ENCODE assay signal across 1 cellular context in the genomic region with DNA sequence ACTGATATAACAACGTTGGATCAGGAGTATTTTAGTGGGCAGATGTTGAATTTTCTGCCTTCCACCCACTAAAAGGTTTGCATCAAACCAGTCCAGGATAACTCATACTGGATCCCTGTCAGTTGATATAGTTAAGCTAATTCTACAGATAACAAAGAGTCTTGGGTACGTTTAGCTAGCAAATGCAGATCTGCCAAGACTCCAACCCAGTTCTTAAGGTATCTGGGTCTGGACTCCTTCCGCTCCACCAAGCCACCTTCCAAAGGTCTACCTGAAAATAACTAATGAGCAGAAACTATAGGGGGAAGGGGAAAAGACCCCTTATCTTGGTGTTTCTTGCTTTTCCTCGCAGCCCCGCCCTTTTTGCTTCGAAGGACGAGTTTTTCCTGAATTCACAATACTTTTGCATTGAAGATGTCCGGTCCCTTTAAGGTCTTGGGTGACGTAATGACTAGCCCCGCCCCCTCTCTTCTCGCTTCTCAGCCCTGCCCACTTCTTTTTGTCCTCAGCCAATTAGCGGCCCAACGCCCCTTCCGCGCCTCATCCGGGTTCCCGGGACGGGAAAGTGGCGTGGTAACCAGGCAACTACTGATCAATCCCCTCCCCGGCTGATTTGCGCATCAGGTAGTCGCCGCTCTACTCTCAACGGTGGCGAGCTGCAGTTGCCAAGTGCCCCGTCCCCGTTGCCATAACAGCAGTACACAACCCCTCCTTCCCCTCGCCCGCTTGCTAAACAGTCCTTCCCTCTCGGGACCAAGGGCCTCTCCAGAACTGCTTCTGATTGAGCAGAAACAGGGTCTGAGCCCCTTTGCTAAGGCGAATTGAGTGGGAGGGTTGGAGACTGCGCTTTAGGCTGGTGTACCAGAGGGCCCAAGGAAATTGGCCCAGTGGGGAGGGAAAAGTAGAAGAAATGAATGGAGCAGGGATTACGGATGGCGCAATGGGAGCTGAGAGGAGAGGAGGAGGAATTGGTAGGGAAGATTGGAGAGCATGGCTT.
TF ChIP-seq lines count a peak whose summit lies in the region.

LRRC23 (plus strand) TSS at position 543 of the 997 bp plus-strand sequence. CDS start 812 bp downstream, outside the sequence.

TF ChIP-seq in HepG2, 621 proteins besides CTCF, POLR2A, EP300 and RAD21 (continued from another document):
- TF ChIP-seq RFX1 (IDR thresholded peaks at IDR 0.05) (peak; percentile 96), PPARG (CRISPR knock-in tag; conservative IDR thresholded peaks at IDR 0.05) (no peak), ZNF839 (CRISPR knock-in tag; IDR thresholded peaks at IDR 0.05; ENCODE audit: borderline replicate concordance) (no peak), ZNF121 (CRISPR knock-in tag; IDR thresholded peaks at IDR 0.05) (no peak), MAZ (IDR thresholded peaks at IDR 0.05; ENCODE audit: borderline replicate concordance, low read depth, low read length) (0 out of 2 replicates have a peak, but pooled peaks have one; percentile 14), MAZ (CRISPR knock-in tag; IDR thresholded peaks at IDR 0.05; ENCODE audit: low read depth) (no peak), ZFP91 (CRISPR knock-in tag; IDR thresholded peaks at IDR 0.05; ENCODE audit: borderline replicate concordance) (peak; percentile 100), ZNF607 (CRISPR knock-in tag; IDR thresholded peaks at IDR 0.05; ENCODE audit: borderline replicate concordance) (peak; percentile 58; the same call in 1 of the 2 replicates), USF2 (IDR thresholded peaks at IDR 0.05; ENCODE audit: low read depth, low read length) (no peak), USF2 (CRISPR knock-in tag; IDR thresholded peaks at IDR 0.05; ENCODE audit: borderline replicate concordance) (peak; percentile 15; the same call in 1 of the 2 replicates), ZNF678 (CRISPR knock-in tag; IDR thresholded peaks at IDR 0.05) (no peak), ZBTB46 (CRISPR knock-in tag; IDR thresholded peaks at IDR 0.05; ENCODE audit: borderline replicate concordance) (no peak), RFXANK (CRISPR knock-in tag; IDR thresholded peaks at IDR 0.05) (no peak), GABPB1 (CRISPR knock-in tag; IDR thresholded peaks at IDR 0.05) (peak; percentile 42; the same call in 1 of the 2 replicates), ZZZ3 (CRISPR knock-in tag; IDR thresholded peaks at IDR 0.05; ENCODE audit: borderline replicate concordance) (no peak), AHR (CRISPR knock-in tag; IDR thresholded peaks at IDR 0.05) (no peak), KDM1A (CRISPR knock-in tag; IDR thresholded peaks at IDR 0.05) (no peak), RARA (CRISPR knock-in tag; IDR thresholded peaks at IDR 0.05) (no peak), FOSL1 (CRISPR knock-in tag; IDR thresholded peaks at IDR 0.05; ENCODE audit: borderline replicate concordance) (no peak), ZNF766 (CRISPR knock-in tag; IDR thresholded peaks at IDR 0.05; ENCODE audit: borderline replicate concordance) (no peak)
- TF ChIP-seq, protein P1, sequence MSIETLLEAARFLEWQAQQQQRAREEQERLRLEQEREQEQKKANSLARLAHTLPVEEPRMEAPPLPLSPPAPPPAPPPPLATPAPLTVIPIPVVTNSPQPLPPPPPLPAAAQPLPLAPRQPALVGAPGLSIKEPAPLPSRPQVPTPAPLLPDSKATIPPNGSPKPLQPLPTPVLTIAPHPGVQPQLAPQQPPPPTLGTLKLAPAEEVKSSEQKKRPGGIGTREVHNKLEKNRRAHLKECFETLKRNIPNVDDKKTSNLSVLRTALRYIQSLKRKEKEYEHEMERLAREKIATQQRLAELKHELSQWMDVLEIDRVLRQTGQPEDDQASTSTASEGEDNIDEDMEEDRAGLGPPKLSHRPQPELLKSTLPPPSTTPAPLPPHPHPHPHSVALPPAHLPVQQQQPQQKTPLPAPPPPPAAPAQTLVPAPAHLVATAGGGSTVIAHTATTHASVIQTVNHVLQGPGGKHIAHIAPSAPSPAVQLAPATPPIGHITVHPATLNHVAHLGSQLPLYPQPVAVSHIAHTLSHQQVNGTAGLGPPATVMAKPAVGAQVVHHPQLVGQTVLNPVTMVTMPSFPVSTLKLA (IDR thresholded peaks at IDR 0.05), result no peak
- TF ChIP-seq, protein P2, sequence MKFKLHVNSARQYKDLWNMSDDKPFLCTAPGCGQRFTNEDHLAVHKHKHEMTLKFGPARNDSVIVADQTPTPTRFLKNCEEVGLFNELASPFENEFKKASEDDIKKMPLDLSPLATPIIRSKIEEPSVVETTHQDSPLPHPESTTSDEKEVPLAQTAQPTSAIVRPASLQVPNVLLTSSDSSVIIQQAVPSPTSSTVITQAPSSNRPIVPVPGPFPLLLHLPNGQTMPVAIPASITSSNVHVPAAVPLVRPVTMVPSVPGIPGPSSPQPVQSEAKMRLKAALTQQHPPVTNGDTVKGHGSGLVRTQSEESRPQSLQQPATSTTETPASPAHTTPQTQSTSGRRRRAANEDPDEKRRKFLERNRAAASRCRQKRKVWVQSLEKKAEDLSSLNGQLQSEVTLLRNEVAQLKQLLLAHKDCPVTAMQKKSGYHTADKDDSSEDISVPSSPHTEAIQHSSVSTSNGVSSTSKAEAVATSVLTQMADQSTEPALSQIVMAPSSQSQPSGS (CRISPR knock-in tag; IDR thresholded peaks at IDR 0.05), result peak; percentile 94
- TF ChIP-seq, protein P3, sequence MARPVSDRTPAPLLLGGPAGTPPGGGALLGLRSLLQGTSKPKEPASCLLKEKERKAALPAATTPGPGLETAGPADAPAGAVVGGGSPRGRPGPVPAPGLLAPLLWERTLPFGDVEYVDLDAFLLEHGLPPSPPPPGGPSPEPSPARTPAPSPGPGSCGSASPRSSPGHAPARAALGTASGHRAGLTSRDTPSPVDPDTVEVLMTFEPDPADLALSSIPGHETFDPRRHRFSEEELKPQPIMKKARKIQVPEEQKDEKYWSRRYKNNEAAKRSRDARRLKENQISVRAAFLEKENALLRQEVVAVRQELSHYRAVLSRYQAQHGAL (CRISPR knock-in tag; IDR thresholded peaks at IDR 0.05; ENCODE audit: not compliant biosample characterization), result no peak
